Comparison of ENCODE assay signal across 14 cellular contexts in genomic region chr14:58702466-58703148, GRCh38.
DNase-seq lines count a peak whose midpoint lies in the region; ATAC-seq and TF ChIP-seq lines count a peak whose summit lies in the region.
"Had no signal": no experiment of that assay in that cellular context is flagged by ENCODE, and none has a peak within 500 bp of the region (broad histone marks: within the 10 kb centered on the region; RNA-seq: fewer than 3 reads in every experiment).

No MANE protein-coding gene starts in this region.

- H3K27ac Mint-ChIP-seq in stimulated activated naive CD8-positive, alpha-beta T cell treated with anti-CD3 and anti-CD28 coated beads, Interleukin-15, amount 100 ng/mL, for 72 hours: no peak overlapping the region
- peak overlapping the region; percentile 52 to 79 (median 52) for H3K27ac Mint-ChIP-seq in nephron
- H3K27ac Mint-ChIP-seq in CD4-positive, alpha-beta T cell: no peak overlapping the region
- H3K27ac Mint-ChIP-seq: CD14-positive monocyte; CD8-positive, alpha-beta memory T cell; IgD-negative memory B cell had no signal

- DNase-seq in stimulated activated naive CD8-positive, alpha-beta T cell treated with anti-CD3 and anti-CD28 coated beads, Interleukin-15, amount 100 ng/mL, for 72 hours: no peak
- no peak for DNase-seq in stimulated activated naive CD8-positive, alpha-beta T cell treated with anti-CD3 and anti-CD28 coated beads, Interleukin-15, Interleukin-2, amounts not matched to agents 100 U/mL and 50 U/mL, for 24 hours
- DNase-seq in CD4-positive, alpha-beta T cell: no peak
- DNase-seq in dermis blood vessel endothelial cell: no peak
- DNase-seq: CD8-positive, alpha-beta memory T cell; GM23248 had no signal

- no peaks in the 10 kb centered on the region for H3K27me3 ChIP-seq in CD4-positive, alpha-beta T cell (ENCODE audit: control insufficient read depth, insufficient read depth, low read length)

- POLR2A ChIA-PET in CD4-positive, alpha-beta T cell (lab: Charles Lee): no interaction called here

- no peak overlapping the region for H3K27ac ChIP-seq in CD4-positive, alpha-beta T cell (ENCODE audit: low read depth, low read length)
- H3K27ac ChIP-seq: A549, GM23248 had no signal

- peaks cover 17% of the 10 kb centered on the region for H3K27me3 Mint-ChIP-seq in stimulated activated naive CD8-positive, alpha-beta T cell treated with anti-CD3 and anti-CD28 coated beads, Interleukin-15, amount 100 ng/mL, for 72 hours
- H3K27me3 Mint-ChIP-seq in nephron (ENCODE audit: low read depth): no peaks in the 10 kb centered on the region
- peaks cover 9% of the 10 kb centered on the region for H3K27me3 Mint-ChIP-seq in CD4-positive, alpha-beta T cell
- H3K27me3 Mint-ChIP-seq: IgD-negative memory B cell had no signal

- H3K9me3 Mint-ChIP-seq in stimulated activated naive CD8-positive, alpha-beta T cell treated with anti-CD3 and anti-CD28 coated beads, Interleukin-15, amount 100 ng/mL, for 72 hours: no peaks in the 10 kb centered on the region
- no peaks in the 10 kb centered on the region for H3K9me3 Mint-ChIP-seq in nephron
- H3K9me3 Mint-ChIP-seq in CD4-positive, alpha-beta T cell: no peaks in the 10 kb centered on the region
- H3K9me3 Mint-ChIP-seq: CD14-positive monocyte, IgD-negative memory B cell had no signal

- H3K4me1 Mint-ChIP-seq in stimulated activated naive CD8-positive, alpha-beta T cell treated with anti-CD3 and anti-CD28 coated beads, Interleukin-15, amount 100 ng/mL, for 72 hours: no peaks in the 10 kb centered on the region
- H3K4me1 Mint-ChIP-seq in nephron: peaks cover 83% of the 10 kb centered on the region
- H3K4me1 Mint-ChIP-seq in CD4-positive, alpha-beta T cell (ENCODE audit: low read depth): no peaks in the 10 kb centered on the region
- H3K4me1 Mint-ChIP-seq: CD14-positive monocyte; CD8-positive, alpha-beta memory T cell; IgD-negative memory B cell had no signal

- CTCF ChIA-PET in CD4-positive, alpha-beta T cell (lab: Charles Lee): no interaction called here

- ATAC-seq in stimulated activated naive CD8-positive, alpha-beta T cell treated with anti-CD3 and anti-CD28 coated beads, Interleukin-15, amount 100 ng/mL, for 72 hours: peak; percentile 31
- no peak for ATAC-seq in stimulated activated naive CD8-positive, alpha-beta T cell treated with anti-CD3 and anti-CD28 coated beads, Interleukin-15, Interleukin-2, amounts not matched to agents 100 U/mL and 50 U/mL, for 24 hours
- no peak; the same call in 2 of the 3 replicates for ATAC-seq in SK-N-SH treated with all-trans-retinoic acid at 6 μM for 48 hours
- ATAC-seq in CD4-positive, alpha-beta T cell (ENCODE audit: poor library complexity): no peak
- ATAC-seq in HG02884 (IDR thresholded peaks at IDR 0.05; ENCODE audit: unreplicated experiment): no peak
- ATAC-seq: A549, GM12878, HCT116 had no signal

- no peak overlapping the region for H3K4me3 Mint-ChIP-seq in stimulated activated naive CD8-positive, alpha-beta T cell treated with anti-CD3 and anti-CD28 coated beads, Interleukin-15, amount 100 ng/mL, for 72 hours
- peak overlapping the region in 1 of 3 experiments; percentile 11 for H3K4me3 Mint-ChIP-seq in nephron
- H3K4me3 Mint-ChIP-seq in CD4-positive, alpha-beta T cell: no peak overlapping the region
- H3K4me3 Mint-ChIP-seq: CD14-positive monocyte; CD8-positive, alpha-beta memory T cell; IgD-negative memory B cell had no signal

- H3K36me3 Mint-ChIP-seq in nephron (ENCODE audit: low read depth): no peaks in the 10 kb centered on the region
- H3K36me3 Mint-ChIP-seq in CD4-positive, alpha-beta T cell (ENCODE audit: low read depth): no peaks in the 10 kb centered on the region
- H3K36me3 Mint-ChIP-seq: CD14-positive monocyte; CD8-positive, alpha-beta memory T cell; IgD-negative memory B cell had no signal

- H3K9me3 ChIP-seq in CD4-positive, alpha-beta T cell (ENCODE audit: control insufficient read depth, low read length): no peaks in the 10 kb centered on the region
- H3K9me3 ChIP-seq: A549 had no signal

- intact Hi-C loops in CD4-positive, alpha-beta T cell (cut with DNase I, micrococcal nuclease): no loop called here

- no peak for TF ChIP-seq CTCF in nephron (IDR thresholded peaks at IDR 0.05; ENCODE audit: unreplicated experiment in 3 of 3)
- TF ChIP-seq CTCF in CD4-positive, alpha-beta T cell (IDR thresholded peaks at IDR 0.05): no peak

TF ChIP-seq in SK-N-SH treated with all-trans-retinoic acid at 6 μM for 48 hours, 23 proteins besides CTCF, POLR2A, EP300 and RAD21:
- TF ChIP-seq BACH2 (CRISPR knock-in tag; IDR thresholded peaks at IDR 0.05; ENCODE audit: borderline replicate concordance) (no peak), TCF4 (CRISPR knock-in tag; IDR thresholded peaks at IDR 0.05; ENCODE audit: borderline replicate concordance) (peak; percentile 62; the same call in 1 of the 2 replicates)

Comparison
In these comparisons a context has a peak if more than half of its experiments do, and no peak if none do; other contexts are left out.
1. H3K27ac Mint-ChIP-seq: peak in nephron (3 of 3); none in stimulated activated naive CD8-positive, alpha-beta T cell treated with anti-CD3 and anti-CD28 coated beads, Interleukin-15, amount 100 ng/mL, for 72 hours (0 of 2) and CD4-positive, alpha-beta T cell (single experiment).